15 cellular contexts compared by ENCODE assay signal in the genomic region with DNA sequence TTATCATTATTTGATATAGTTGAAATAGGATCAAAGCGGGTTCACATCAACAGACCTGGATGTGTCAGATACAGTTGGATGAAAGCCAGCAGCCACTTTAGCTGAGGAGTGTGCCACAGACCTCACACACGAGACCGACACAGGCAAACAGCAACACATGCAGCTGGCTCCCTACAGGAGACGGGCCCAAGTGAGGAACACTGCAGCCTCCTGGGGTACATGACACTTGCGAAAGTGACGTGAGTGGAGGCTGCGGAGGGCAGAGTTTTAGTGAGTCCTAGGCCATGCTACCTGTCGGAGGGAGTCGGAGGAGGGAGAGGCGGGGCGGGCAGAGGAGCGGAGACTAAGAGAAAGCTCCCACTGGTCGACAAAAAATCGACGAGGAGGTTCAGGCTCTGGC.
"Had no signal": no experiment of that assay in that cellular context is flagged by ENCODE, and none has a peak within 500 bp of the region (broad histone marks: within the 10 kb centered on the region; RNA-seq: fewer than 3 reads in every experiment).

No MANE protein-coding gene starts in this region.

- H3K27ac ChIP-seq: lower lobe of right lung, psoas muscle, right lobe of liver, suprapubic skin, thyroid gland had no signal

- H3K4me3 ChIP-seq: lower lobe of right lung, psoas muscle, right lobe of liver, suprapubic skin, thyroid gland had no signal

- DNase-seq: effector memory CD4-positive, alpha-beta T cell; islet precursor cell; lower lobe of right lung; natural killer cell; retina; right lobe of liver; stimulated activated CD4-positive, alpha-beta T cell treated with anti-CD3 and anti-CD28 coated beads, Interleukin-4, amount 100 ng/mL, for 1 hour; stimulated activated CD8-positive, alpha-beta memory T cell treated with anti-CD3 and anti-CD28 coated beads, Interleukin-4, amount 100 ng/mL, for 48 hours; stimulated activated naive CD8-positive, alpha-beta T cell treated with anti-CD3 and anti-CD28 coated beads, Interleukin-15, Interleukin-2, amounts not matched to agents 100 U/mL and 50 U/mL, for 24 hours; thyroid gland had no signal

- H3K9me3 ChIP-seq: lower lobe of right lung, psoas muscle, right lobe of liver, suprapubic skin, thyroid gland had no signal

- H3K4me1 ChIP-seq: lower lobe of right lung, psoas muscle, thyroid gland had no signal

- ATAC-seq: esophagus mucosa; left lobe of liver; lower lobe of right lung; natural killer cell; psoas muscle; stimulated activated effector memory CD8-positive, alpha-beta T cell treated with anti-CD3 and anti-CD28 coated beads, Interleukin-12 subunit alpha, Interleukin-12 subunit beta, amount 100 ng/mL, for 72 hours; stimulated activated naive CD8-positive, alpha-beta T cell treated with anti-CD3 and anti-CD28 coated beads, Interleukin-15, Interleukin-2, amounts not matched to agents 100 U/mL and 50 U/mL, for 24 hours had no signal

- H3K27me3 ChIP-seq: right lobe of liver, suprapubic skin, thyroid gland had no signal
